ENCODE assay signal across 9 cellular contexts in the genomic region with DNA sequence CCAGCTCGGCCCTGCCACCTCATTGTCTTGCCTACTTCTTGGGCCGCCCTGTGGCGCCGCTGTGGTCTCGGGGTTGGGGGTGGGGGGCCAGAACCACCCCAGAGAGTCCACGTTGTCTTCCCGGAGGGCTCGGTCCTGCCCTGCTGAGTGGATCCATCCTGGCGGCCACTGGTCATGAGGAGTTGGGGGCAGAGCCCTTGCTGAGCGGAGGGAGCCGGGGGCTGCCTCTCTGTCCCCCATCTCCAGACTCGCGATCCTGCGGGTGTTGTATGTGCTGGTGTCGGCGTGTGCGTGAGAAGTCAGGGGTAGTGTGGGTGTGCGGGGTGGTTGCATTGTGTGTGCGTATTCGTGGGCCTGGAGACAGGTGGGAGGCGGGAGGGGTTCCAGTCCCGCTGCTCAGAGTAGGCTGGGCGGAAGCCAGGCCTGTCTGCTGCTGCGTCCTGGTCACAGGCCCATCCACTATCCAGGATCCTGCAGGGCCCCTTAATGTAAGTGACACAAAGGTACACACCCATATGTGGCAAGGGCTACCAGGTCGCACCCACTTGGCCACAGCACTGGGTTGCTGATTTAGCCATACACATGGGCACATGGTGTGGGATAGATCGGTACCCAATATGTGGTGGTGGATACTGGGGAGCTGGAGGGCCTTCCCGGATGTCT. TPM values are rescaled to one million over a fixed set of nuclear protein-coding genes. Genes with fewer than 3 reads are reported as not detected.
DNase-seq lines count a peak whose midpoint lies in the region; ATAC-seq and TF ChIP-seq lines count a peak whose summit lies in the region.
"Had no signal": no experiment of that assay in that cellular context is flagged by ENCODE, and none has a peak within 500 bp of the region (broad histone marks: within the 10 kb centered on the region; RNA-seq: fewer than 3 reads in every experiment).

No MANE protein-coding gene starts in this region.

- no peaks in the 10 kb centered on the region for H3K27me3 ChIP-seq in ectodermal cell (ENCODE audit: control insufficient read depth, insufficient read depth, low read length, poor library complexity, severe bottlenecking)
- no peaks in the 10 kb centered on the region for H3K27me3 ChIP-seq in mucosa of stomach (ENCODE audit: control insufficient read depth, insufficient read depth, low read length)
- no peaks in the 10 kb centered on the region for H3K27me3 ChIP-seq in uterus

- H3K36me3 ChIP-seq in ectodermal cell (ENCODE audit: control insufficient read depth, insufficient read depth, low read length) (no peaks in the 10 kb centered on the region), mucosa of stomach (ENCODE audit: control insufficient read depth, insufficient read depth, low read length) (peaks cover 8% of the 10 kb centered on the region), uterus (no peaks in the 10 kb centered on the region)

- intact Hi-C loops in Right ventricle myocardium inferior (cut with DNase I) (no loop called here), cardiac septum (cut with DNase I) (no loop called here), uterus (cut with DNase I; ENCODE audit: low total_unique reads) (no loop called here)

- H3K4me3 ChIP-seq in ectodermal cell (ENCODE audit: insufficient read depth, low read depth, low read length) (peak overlapping the region; percentile 57), mucosa of stomach (ENCODE audit: low read length) (no peak overlapping the region), uterus (peak overlapping the region; percentile 48 to 62)

- WGBS in ectodermal cell, 2 experiments, result 72 to 76% methylated on average over 27 of the region's 27 CpGs

- ATAC-seq in Right ventricle myocardium inferior (peak; percentile 6), GM21737 (IDR thresholded peaks at IDR 0.05; ENCODE audit: unreplicated experiment) (no peak)

- H3K4me1 ChIP-seq in ectodermal cell (ENCODE audit: control insufficient read depth, insufficient read depth, low read length) (no peaks in the 10 kb centered on the region), mucosa of stomach (ENCODE audit: control insufficient read depth, insufficient read depth, low read length) (peaks cover 6% of the 10 kb centered on the region), uterus (peaks cover 0 to 8% of the 10 kb centered on the region in 2 donors)

- no peak for TF ChIP-seq POLR2A in uterus (IDR thresholded peaks at IDR 0.05)

- TF ChIP-seq CTCF in uterus (IDR thresholded peaks at IDR 0.05), result no peak

- H3K9me3 ChIP-seq in ectodermal cell (ENCODE audit: control insufficient read depth, low read length) (no peaks in the 10 kb centered on the region), mucosa of stomach (ENCODE audit: control insufficient read depth, low read length) (no peaks in the 10 kb centered on the region), uterus (no peaks in the 10 kb centered on the region)

- peak overlapping the region; percentile 63 for H3K27ac ChIP-seq in ectodermal cell (ENCODE audit: insufficient read depth, low read depth, low read length, poor library complexity, severe bottlenecking)
- H3K27ac ChIP-seq in uterus, result peak overlapping the region; percentile 83 to 86
- H3K27ac ChIP-seq: KMS-11 had no signal

- DNase-seq in Right ventricle myocardium inferior (ENCODE audit: missing footprints) (no peak), cardiac septum (ENCODE audit: low spot score) (no peak), uterus (peak in 1 of 2 donors; percentile 26), anterior cingulate cortex (lab: John Stamatoyannopoulos, UW) (no peak), OCI-M2 (lab: John Stamatoyannopoulos, UW; ENCODE audit: unreplicated experiment) (no peak)

- H3K9ac ChIP-seq in mucosa of stomach (ENCODE audit: low read length), result peak overlapping the region; percentile 35
- H3K9ac ChIP-seq: KMS-11 had no signal

RNA-seq across cellular contexts. Expression of a gene that starts 30.7 kb away (rescaled TPM):
- total RNA-seq in Right ventricle myocardium inferior (14.5 TPM), cardiac septum (14.2 TPM), uterus (10 to 100 TPM; 13.1 to 41.1 (median 23.8) TPM)
- polyA plus RNA-seq in ectodermal cell (2013, experiment 1 of 4), result 11.7 TPM
- 13.8 TPM for polyA plus RNA-seq in ectodermal cell (2013, experiment 2 of 4)
- polyA plus RNA-seq in ectodermal cell (2013, experiment 3 of 4), result 10.7 TPM
- polyA plus RNA-seq in ectodermal cell (2013, experiment 4 of 4), result 12.9 TPM

RNA-seq across cellular contexts. Expression of a gene that starts 33.6 kb away (rescaled TPM):
- total RNA-seq in Right ventricle myocardium inferior, result 26.3 TPM
- total RNA-seq in cardiac septum, result 35.6 TPM
- 34.5 TPM for polyA plus RNA-seq in ectodermal cell (2013, experiment 1 of 4)
- 35.5 TPM for polyA plus RNA-seq in ectodermal cell (2013, experiment 2 of 4)
- polyA plus RNA-seq in ectodermal cell (2013, experiment 3 of 4), result 37.3 TPM
- polyA plus RNA-seq in ectodermal cell (2013, experiment 4 of 4), result 43.0 TPM
- 10 to 100 TPM in 3 of 4 donors, 1 to 10 TPM in 1; 4.1 to 92.0 (median 41.2) TPM for total RNA-seq in uterus
